In genomic region chr2:42167458-42167857, GRCh38 we compare ENCODE assay signal across 23 cellular contexts. TPM values are rescaled to one million over a fixed set of nuclear protein-coding genes. Genes with fewer than 3 reads are reported as not detected.
A peak's percentile ranks its signal among the peaks of the same experiment; 100 is the strongest.
DNase-seq lines count a peak whose midpoint lies in the region; ATAC-seq and TF ChIP-seq lines count a peak whose summit lies in the region.
"Had no signal": no experiment of that assay in that cellular context is flagged by ENCODE, and none has a peak within 500 bp of the region (broad histone marks: within the 10 kb centered on the region; RNA-seq: fewer than 3 reads in every experiment).

No MANE protein-coding gene starts in this region.

- H2AFZ ChIP-seq in neuronal stem cell (ENCODE audit: low read length), result peak overlapping the region; percentile 66

- H3K27me3 ChIP-seq in Caco-2 (replicated peaks; ENCODE audit: control insufficient read depth, insufficient read depth, low read length), result no peaks in the 10 kb centered on the region
- H3K27me3 ChIP-seq in neuronal stem cell (ENCODE audit: control insufficient read depth in 3 of 3, insufficient read depth in 3 of 3, low read depth in 1 of 3, low read length in 3 of 3), result peaks cover 0 to 9% (median 0%) of the 10 kb centered on the region in 3 experiments
- H3K27me3 ChIP-seq: BE2C, cardiac muscle cell, stomach had no signal

- peaks cover 24% of the 10 kb centered on the region for H3K4me1 Mint-ChIP-seq in Caco-2 (ENCODE audit: low read depth, unreplicated experiment)

- H3K4me1 ChIP-seq in Caco-2 (peaks cover 29% of the 10 kb centered on the region), neuronal stem cell (ENCODE audit: control insufficient read depth in 2 of 2, insufficient read depth in 1 of 2, low read depth in 1 of 2, low read length in 2 of 2) (peaks cover 9 to 18% of the 10 kb centered on the region in 2 donors)

- H3K36me3 Mint-ChIP-seq in Caco-2 (ENCODE audit: insufficient read depth, unreplicated experiment), result peaks cover 9% of the 10 kb centered on the region

- TF ChIP-seq EP300 in Ishikawa (IDR thresholded peaks at IDR 0.05; ENCODE audit: borderline replicate concordance), result no peak

- no peak overlapping the region for H2BK12ac ChIP-seq in neuronal stem cell (ENCODE audit: low read length)

- no peak overlapping the region for H2BK15ac ChIP-seq in neuronal stem cell (ENCODE audit: low read length)

- BruUV-seq in Caco-2 (replicated peaks; lab: Mats Ljungman, UMichigan), result no TSS peak

- H3K79me1 ChIP-seq in neuronal stem cell (ENCODE audit: low read depth, low read length), result no peaks in the 10 kb centered on the region

- H3K4me3 ChIP-seq in Caco-2 (ENCODE audit: low read depth, low read length), result no peak overlapping the region
- H3K4me3 ChIP-seq in neuronal stem cell (ENCODE audit: low read length in 2 of 2), result no peak overlapping the region
- H3K4me3 ChIP-seq: cardiac muscle cell, skin epidermis, stomach had no signal

- no peak overlapping the region for H2BK120ac ChIP-seq in neuronal stem cell (ENCODE audit: low read depth, low read length)

- DNase-seq in Caco-2, result peak; percentile 45 to 60
- DNase-seq in cerebellar cortex (ENCODE audit: low spot score), result peak; percentile 29
- no peak for DNase-seq in neuronal stem cell (ENCODE audit: low spot score)
- DNase-seq in NCI-H2081 treated with DMSO at 0.1 percent for 48 hours (lab: John Stamatoyannopoulos, UW), result no peak
- DNase-seq in NCI-H2196 treated with DMSO at 0.1 percent for 48 hours (lab: John Stamatoyannopoulos, UW; ENCODE audit: unreplicated experiment), result no peak
- DNase-seq: activated CD4-positive, alpha-beta T cell treated with anti-CD3 and anti-CD28 coated beads, Interleukin-2, amount 50 U/mL, for 1 hour; activated CD8-positive, alpha-beta memory T cell treated with anti-CD3 and anti-CD28 coated beads, Interleukin-2, amount 50 U/mL, for 4 hours; activated effector memory CD4-positive, alpha-beta T cell treated with Interleukin-2 at 50 U/mL for 16 hours; BE2C; NCI-H1092; NCI-H2029 treated with DMSO at 0.1 percent for 48 hours; NCI-H510A treated with DMSO at 0.1 percent for 48 hours; stimulated activated CD4-positive, alpha-beta T cell treated with anti-CD3 and anti-CD28 coated beads, Interleukin-2, amount 100 ng/mL, for 48 hours; stomach; trophoblast cell had no signal

- peak overlapping the region; percentile 39 for H3K27ac Mint-ChIP-seq in Caco-2 (ENCODE audit: unreplicated experiment)
- H3K27ac Mint-ChIP-seq: progenitor cell of endocrine pancreas had no signal

- no peak overlapping the region for H3K14ac ChIP-seq in neuronal stem cell (ENCODE audit: low read length)

- no peak overlapping the region for H3K9ac ChIP-seq in neuronal stem cell (ENCODE audit: low read depth, low read length, poor library complexity)
- H3K9ac ChIP-seq: KMS-11 had no signal

- no peaks in the 10 kb centered on the region for H3K27me3 Mint-ChIP-seq in Caco-2 (ENCODE audit: insufficient read depth, unreplicated experiment)
- H3K27me3 Mint-ChIP-seq: progenitor cell of endocrine pancreas had no signal

- intact Hi-C loops in Caco-2 (cut with micrococcal nuclease; ENCODE audit: unreplicated experiment), result loop anchor here (5.0 kb wide), 1 partner anchor 35 kb away; no protein-coding TSS in a partner anchor

- CTCF ChIA-PET in Caco-2 (lab: Charles Lee), result interaction anchor here (0.6 kb wide), 1 partner anchor 41 kb away, joined by 11 read pairs; no protein-coding TSS in a partner anchor

- no peak for TF ChIP-seq RAD21 in Ishikawa (IDR thresholded peaks at IDR 0.05; ENCODE audit: low read depth)

- H3K9me3 Mint-ChIP-seq in Caco-2 (ENCODE audit: unreplicated experiment), result no peaks in the 10 kb centered on the region

- ATAC-seq in HG03025 (IDR thresholded peaks at IDR 0.05; ENCODE audit: low FRiP score, unreplicated experiment) (no peak), HG03139 (IDR thresholded peaks at IDR 0.05; ENCODE audit: unreplicated experiment) (no peak)

- POLR2A ChIA-PET in Caco-2 (lab: Charles Lee), result interaction anchor here (1.8 kb wide), 1 partner anchor 26 kb away, joined by 7 read pairs; no protein-coding TSS in a partner anchor

- H3K18ac ChIP-seq in neuronal stem cell (ENCODE audit: low read length), result no peak overlapping the region

- H3K9me3 ChIP-seq in Caco-2 (no peaks in the 10 kb centered on the region), neuronal stem cell (replicated peaks in 1 of 2; ENCODE audit: control insufficient read depth in 2 of 2, insufficient read depth in 1 of 2, low read depth in 1 of 2, low read length in 2 of 2) (peaks cover 0 to 2% of the 10 kb centered on the region in 2 donors)
- H3K9me3 ChIP-seq: BE2C, stomach had no signal

- TF ChIP-seq CTCF in Caco-2 (IDR thresholded peaks at IDR 0.05; ENCODE audit: insufficient read depth in 1 of 2, low read depth in 1 of 2, low read length in 1 of 2, severe bottlenecking in 1 of 2, unreplicated experiment in 1 of 2), result no peak

- H2AK5ac ChIP-seq in neuronal stem cell (ENCODE audit: low read depth, low read length), result no peak overlapping the region

- WGBS in neuronal stem cell (ENCODE audit: extremely low coverage in 2 of 2, insufficient read length in 2 of 2, insufficient replicate concordance in 1 of 2), 2 donors, result no CpG with 5 or more reads among the region's 2 CpGs

- no peak overlapping the region for H4K8ac ChIP-seq in neuronal stem cell (ENCODE audit: low read depth, low read length)

- H3K4me2 ChIP-seq in neuronal stem cell (ENCODE audit: insufficient read depth, low read length, poor library complexity, severe bottlenecking), result no peak overlapping the region
- H3K4me2 ChIP-seq: KMS-11 had no signal

- no peak overlapping the region for H3K27ac ChIP-seq in neuronal stem cell (replicated peaks; ENCODE audit: low read length)
- H3K27ac ChIP-seq: cardiac muscle cell, KMS-11, skin epidermis, VCaP had no signal

- H4K91ac ChIP-seq in neuronal stem cell (ENCODE audit: low read depth, low read length, poor library complexity), result no peak overlapping the region

- H3K36me3 ChIP-seq in Caco-2 (ENCODE audit: control insufficient read depth, insufficient read depth, low read length) (no peaks in the 10 kb centered on the region), neuronal stem cell (replicated peaks in 1 of 2; ENCODE audit: control insufficient read depth in 2 of 2, insufficient read depth in 2 of 2, low read length in 2 of 2) (no peaks in the 10 kb centered on the region)
- H3K36me3 ChIP-seq: cardiac muscle cell, stomach had no signal

- H3K4ac ChIP-seq in neuronal stem cell (ENCODE audit: low read length), result no peak overlapping the region

- no peak overlapping the region for H3K23ac ChIP-seq in neuronal stem cell (ENCODE audit: low read depth, low read length, poor library complexity)

- no peak overlapping the region for H2BK5ac ChIP-seq in neuronal stem cell (ENCODE audit: low read length)

- H3K4me3 Mint-ChIP-seq in Caco-2 (ENCODE audit: unreplicated experiment), result no peak overlapping the region

TF ChIP-seq in Ishikawa, 13 proteins besides CTCF, POLR2A, EP300 and RAD21:
- TF ChIP-seq YY1 (IDR thresholded peaks at IDR 0.05; ENCODE audit: low read depth) (no peak), NFIC (IDR thresholded peaks at IDR 0.05) (no peak), USF1 (IDR thresholded peaks at IDR 0.05) (peak; percentile 84)

RNA-seq across cellular contexts. Expression of gene EML4, which starts 1.7 kb away (rescaled TPM):
- 122 and 125 TPM in 2 replicates for total RNA-seq in Caco-2 (2022)
- 45.6 TPM for polyA plus RNA-seq in neuronal stem cell (2013, experiment 1 of 2)
- 46.5 TPM for polyA plus RNA-seq in neuronal stem cell (2013, experiment 2 of 2)

Comparison
In these comparisons a context has a peak if more than half of its experiments do, and no peak if none do; other contexts are left out.
1. DNase-seq: peak in Caco-2 (2 of 2) and cerebellar cortex (single experiment); none in neuronal stem cell (single experiment), NCI-H2081 treated with DMSO at 0.1 percent for 48 hours (single experiment) and NCI-H2196 treated with DMSO at 0.1 percent for 48 hours (single experiment).